1 cellular context compared by ENCODE assay signal in genomic region chr12:80778005-80778541, GRCh38.
TF ChIP-seq lines count a peak whose summit lies in the region.

No MANE protein-coding gene starts in this region.

TF ChIP-seq in HepG2, 621 proteins besides CTCF, POLR2A, EP300 and RAD21 (continued from another document and continues in another):
- TF ChIP-seq ZBTB10 (CRISPR knock-in tag; IDR thresholded peaks at IDR 0.05; ENCODE audit: borderline replicate concordance) (0 out of 2 replicates have a peak, but pooled peaks have one; percentile 10), ESRRA (CRISPR knock-in tag; IDR thresholded peaks at IDR 0.05; ENCODE audit: low read depth) (no peak), MAX (IDR thresholded peaks at IDR 0.05) (peak; percentile 85), BORCS8-MEF2B (CRISPR knock-in tag; IDR thresholded peaks at IDR 0.05) (no peak), NR2F2 (IDR thresholded peaks at IDR 0.05; ENCODE audit: borderline replicate concordance, low read depth) (no peak), PHF21A (CRISPR knock-in tag; IDR thresholded peaks at IDR 0.05) (peak; percentile 99), ZNF564 (CRISPR knock-in tag; IDR thresholded peaks at IDR 0.05) (no peak), REPIN1 (CRISPR knock-in tag; IDR thresholded peaks at IDR 0.05; ENCODE audit: borderline replicate concordance, low read depth) (peak; percentile 16; the same call in 1 of the 2 replicates), YEATS4 (CRISPR knock-in tag; IDR thresholded peaks at IDR 0.05; ENCODE audit: borderline replicate concordance) (peak; percentile 38; the same call in 1 of the 2 replicates), SP1 (IDR thresholded peaks at IDR 0.05) (no peak), SP1 (CRISPR knock-in tag; IDR thresholded peaks at IDR 0.05) (no peak), ZBED4 (CRISPR knock-in tag; IDR thresholded peaks at IDR 0.05; ENCODE audit: borderline replicate concordance) (peak; percentile 76; the same call in 1 of the 2 replicates), PITX1 (CRISPR knock-in tag; IDR thresholded peaks at IDR 0.05) (peak; percentile 58; the same call in 1 of the 2 replicates), SP140L (CRISPR knock-in tag; IDR thresholded peaks at IDR 0.05; ENCODE audit: borderline replicate concordance) (no peak), PHF8 (CRISPR knock-in tag; IDR thresholded peaks at IDR 0.05) (0 out of 2 replicates have a peak, but pooled peaks have one; percentile 11), HMG20B (CRISPR knock-in tag; conservative IDR thresholded peaks at IDR 0.05) (peak; percentile 91), LCORL (IDR thresholded peaks at IDR 0.05) (peak; percentile 25; the same call in 1 of the 2 replicates), LCORL (CRISPR knock-in tag; IDR thresholded peaks at IDR 0.05) (0 out of 2 replicates have a peak, but pooled peaks have one; percentile 38), ZNF543 (CRISPR knock-in tag; IDR thresholded peaks at IDR 0.05) (0 out of 2 replicates have a peak, but pooled peaks have one; percentile 38), GATAD1 (CRISPR knock-in tag; IDR thresholded peaks at IDR 0.05) (0 out of 2 replicates have a peak, but pooled peaks have one; percentile 21), TP53 (CRISPR knock-in tag; conservative IDR thresholded peaks at IDR 0.05) (peak; percentile 99), ZNF574 (CRISPR knock-in tag; IDR thresholded peaks at IDR 0.05) (no peak), ELK4 (CRISPR knock-in tag; IDR thresholded peaks at IDR 0.05; ENCODE audit: borderline replicate concordance) (no peak), POLR2AphosphoS5 (IDR thresholded peaks at IDR 0.05; ENCODE audit: low read depth, low read length) (no peak), FOXA3 (CRISPR knock-in tag; IDR thresholded peaks at IDR 0.05) (peak; percentile 51), MTA1 (CRISPR knock-in tag; IDR thresholded peaks at IDR 0.05; ENCODE audit: borderline replicate concordance) (no peak), ETS1 (CRISPR knock-in tag; IDR thresholded peaks at IDR 0.05) (no peak), FOXK2 (IDR thresholded peaks at IDR 0.05) (no peak), TARDBP (CRISPR knock-in tag; IDR thresholded peaks at IDR 0.05) (peak; percentile 3; the same call in 1 of the 2 replicates), THAP11 (CRISPR knock-in tag; IDR thresholded peaks at IDR 0.05) (0 out of 2 replicates have a peak, but pooled peaks have one; percentile 43), ZSCAN5A (CRISPR knock-in tag; IDR thresholded peaks at IDR 0.05; ENCODE audit: borderline replicate concordance) (peak; percentile 42; the same call in 1 of the 2 replicates), ZNF292 (CRISPR knock-in tag; IDR thresholded peaks at IDR 0.05; ENCODE audit: borderline replicate concordance, low read depth) (peak; percentile 43; the same call in 1 of the 2 replicates), DMAP1 (CRISPR knock-in tag; IDR thresholded peaks at IDR 0.05) (peak; percentile 70; the same call in 1 of the 2 replicates), MIER2 (CRISPR knock-in tag; IDR thresholded peaks at IDR 0.05) (no peak), ATF1 (CRISPR knock-in tag; IDR thresholded peaks at IDR 0.05) (no peak), CBX1 (IDR thresholded peaks at IDR 0.05; ENCODE audit: low read depth) (no peak), TBL1XR1 (IDR thresholded peaks at IDR 0.05; ENCODE audit: borderline replicate concordance, low read length, partially characterized antibody) (no peak), ZNF350 (CRISPR knock-in tag; IDR thresholded peaks at IDR 0.05; ENCODE audit: borderline replicate concordance, low read depth) (0 out of 2 replicates have a peak, but pooled peaks have one; percentile 32), ZFP1 (CRISPR knock-in tag; IDR thresholded peaks at IDR 0.05) (0 out of 2 replicates have a peak, but pooled peaks have one; percentile 35), SIX4 (CRISPR knock-in tag; IDR thresholded peaks at IDR 0.05) (no peak), HNF1A (IDR thresholded peaks at IDR 0.05; ENCODE audit: low read depth) (0 out of 2 replicates have a peak, but pooled peaks have one; percentile 12), HNF1A (CRISPR knock-in tag; IDR thresholded peaks at IDR 0.05; ENCODE audit: borderline replicate concordance) (no peak), ZNF607 (CRISPR knock-in tag; IDR thresholded peaks at IDR 0.05; ENCODE audit: borderline replicate concordance) (no peak)
